In genomic region chr22:36026741-36027140, GRCh38 we compare ENCODE assay signal across 8 cellular contexts. TPM values are rescaled to one million over a fixed set of nuclear protein-coding genes. Genes with fewer than 3 reads are reported as not detected.
DNase-seq lines count a peak whose midpoint lies in the region; ATAC-seq and TF ChIP-seq lines count a peak whose summit lies in the region.

No MANE protein-coding gene starts in this region.

- peaks cover 42% of the 10 kb centered on the region for H3K4me1 Mint-ChIP-seq in MCF 10A (ENCODE audit: insufficient read depth, unreplicated experiment)

- intact Hi-C loops in MCF 10A (cut with micrococcal nuclease), result loop anchor here (2.0 to 5.0 kb wide), 2 partner anchors 41 to 96 kb away; no protein-coding TSS in a partner anchor

- peak overlapping the region; percentile 83 for H3K4me3 Mint-ChIP-seq in MCF 10A (ENCODE audit: unreplicated experiment)

- no peak for TF ChIP-seq CTCF in 22Rv1 (IDR thresholded peaks at IDR 0.05)
- TF ChIP-seq CTCF in MCF 10A (IDR thresholded peaks at IDR 0.05; ENCODE audit: unreplicated experiment), result no peak
- TF ChIP-seq CTCF in GM13976 (IDR thresholded peaks at IDR 0.05; ENCODE audit: borderline replicate concordance, control extremely low read depth, extremely low read depth, insufficient read depth, missing control alignments), result no peak

- CTCF ChIA-PET in MCF 10A (lab: Yijun Ruan, JAX), result interaction anchor here (0.5 to 3.8 kb wide), 6 partner anchors 12 to 168 kb away, joined by 3 to 26 read pairs (median 4); no protein-coding TSS in a partner anchor

- peak overlapping the region; percentile 84 for H3K27ac Mint-ChIP-seq in MCF 10A (ENCODE audit: low read depth, unreplicated experiment)

- no peaks in the 10 kb centered on the region for H3K27me3 Mint-ChIP-seq in MCF 10A (ENCODE audit: insufficient read depth, unreplicated experiment)

- ATAC-seq in GM18520 (IDR thresholded peaks at IDR 0.05; ENCODE audit: unreplicated experiment), result no peak

- DNase-seq in HCEC 1CT (peak; percentile 64), MCF 10A (ENCODE audit: unreplicated experiment) (peak; percentile 17), medulla oblongata (ENCODE audit: extremely low spot score) (peak; percentile 45), GM13976 (ENCODE audit: low spot score) (no peak), COLO668 (lab: John Stamatoyannopoulos, UW; ENCODE audit: unreplicated experiment) (no peak), NCI-H187 treated with DMSO at 0.1 percent for 48 hours (lab: John Stamatoyannopoulos, UW) (no peak)

- in situ Hi-C loops in GM13976 (cut with MboI; ENCODE audit: low sequenced_read_pairs, unreplicated experiment), result no loop called here

- no TSS peak for BruUV-seq in MCF 10A (replicated peaks; lab: Mats Ljungman, UMichigan)

- POLR2A ChIA-PET in MCF 10A (lab: Yijun Ruan, JAX), result interaction anchor here (0.7 to 4.5 kb wide), 8 partner anchors 11 to 186 kb away, joined by 3 to 21 read pairs (median 4); no protein-coding TSS in a partner anchor

- H3K36me3 Mint-ChIP-seq in MCF 10A (ENCODE audit: insufficient read depth, unreplicated experiment), result no peaks in the 10 kb centered on the region

- no peaks in the 10 kb centered on the region for H3K9me3 Mint-ChIP-seq in MCF 10A (ENCODE audit: unreplicated experiment)

- H3K27ac ChIP-seq in 22Rv1, result peak overlapping the region; percentile 89; the same call in 1 of the 2 replicates

RNA-seq across cellular contexts. Expression of gene RBFOX2, which starts 1.9 kb away (rescaled TPM):
- 89.4 and 92.0 TPM in 2 replicates for total RNA-seq in MCF 10A (2022)

Comparison
In these comparisons a context has a peak if more than half of its experiments do, and no peak if none do; other contexts are left out.
1. DNase-seq: peak in HCEC 1CT (single experiment), MCF 10A (single experiment) and medulla oblongata (single experiment); none in GM13976 (single experiment), COLO668 (single experiment) and NCI-H187 treated with DMSO at 0.1 percent for 48 hours (single experiment).